ENCODE assay signal across 8 cellular contexts in genomic region chr2:71299507-71299906, GRCh38. TPM values are rescaled to one million over a fixed set of nuclear protein-coding genes. Genes with fewer than 3 reads are reported as not detected.
A peak's percentile ranks its signal among the peaks of the same experiment; 100 is the strongest.
DNase-seq lines count a peak whose midpoint lies in the region; ATAC-seq, FAIRE-seq and TF ChIP-seq lines count a peak whose summit lies in the region.

No MANE protein-coding gene starts in this region.

- H4K20me1 ChIP-seq in KMS-11 (ENCODE audit: insufficient read depth) (no peaks in the 10 kb centered on the region; the same call in 1 of the 2 replicates), HepG2 (ENCODE audit: insufficient read depth, low read length) (no peaks in the 10 kb centered on the region)

- no TSS peak for BruUV-seq in HepG2 (replicated peaks; lab: Mats Ljungman, UMichigan)

- TF ChIP-seq EP300 in HepG2 (IDR thresholded peaks at IDR 0.05; ENCODE audit: low read depth in 2 of 2, low read length in 2 of 2), result no peak
- TF ChIP-seq EP300 in HepG2 (CRISPR knock-in tag; IDR thresholded peaks at IDR 0.05; ENCODE audit: borderline replicate concordance), result no peak

- H3K4me2 ChIP-seq in KMS-11 (no peak overlapping the region), HepG2 (ENCODE audit: low read depth, low read length) (no peak overlapping the region)

- FAIRE-seq in HepG2 (lab: Jason Lieb, UNC), result no peak

- no peaks in the 10 kb centered on the region for H3K36me3 ChIP-seq in KMS-11 (ENCODE audit: insufficient read depth)
- no peaks in the 10 kb centered on the region for H3K36me3 ChIP-seq in HepG2 (replicated peaks in 1 of 2; ENCODE audit: control insufficient read depth in 1 of 2, insufficient read depth in 2 of 2, low read length in 2 of 2)

- intact Hi-C loops in HepG2 (cut with micrococcal nuclease; ENCODE audit: unreplicated experiment), result loop anchor here (1.0 kb wide), 1 partner anchor 211 kb away; no protein-coding TSS in a partner anchor

- H3K27ac ChIP-seq in KMS-11 (no peak overlapping the region), HepG2 (ENCODE audit: extremely low read length, insufficient read depth, low read length) (no peak overlapping the region)

- TF ChIP-seq CTCF in KMS-11 (conservative IDR thresholded peaks at IDR 0.05; ENCODE audit: low read depth, low read length) (peak; percentile 80), astrocyte of the spinal cord (IDR thresholded peaks at IDR 0.05; ENCODE audit: low read depth, low read length) (peak; percentile 71), HepG2 (CRISPR knock-in tag; IDR thresholded peaks at IDR 0.05) (peak; percentile 71)

- no peaks in the 10 kb centered on the region for H3K27me3 ChIP-seq in KMS-11 (ENCODE audit: insufficient read depth, low read depth)
- H3K27me3 ChIP-seq in HepG2 (ENCODE audit: control insufficient read depth in 1 of 2, insufficient read depth in 2 of 2, low read length in 2 of 2), result no peaks in the 10 kb centered on the region; a peak in 1 of 5 replicates

- peaks cover 19% of the 10 kb centered on the region; the same call in 1 of the 2 replicates for H3K79me2 ChIP-seq in KMS-11 (ENCODE audit: insufficient read depth, low read depth)
- H3K79me2 ChIP-seq in HepG2 (ENCODE audit: insufficient read depth, low read length), result no peaks in the 10 kb centered on the region

- no peaks in the 10 kb centered on the region for H3K4me1 ChIP-seq in KMS-11 (ENCODE audit: low read depth, poor library complexity, severe bottlenecking)
- no peaks in the 10 kb centered on the region for H3K4me1 ChIP-seq in HepG2 (ENCODE audit: insufficient read depth, low read length)

- H3K4me3 ChIP-seq in KMS-11 (IDR thresholded peaks at IDR 0.05; ENCODE audit: insufficient read depth, low read depth, low read length) (no peak overlapping the region), astrocyte of the spinal cord (ENCODE audit: low read depth, low read length) (no peak overlapping the region), HepG2 (replicated peaks in 1 of 3; ENCODE audit: insufficient read depth in 1 of 3, low read depth in 2 of 3, low read length in 3 of 3) (no peak overlapping the region)

- H2AFZ ChIP-seq in KMS-11 (ENCODE audit: low read depth), result no peak overlapping the region
- no peak overlapping the region for H2AFZ ChIP-seq in HepG2 (ENCODE audit: low read length)

- H3K9ac ChIP-seq in KMS-11 (no peak overlapping the region), HepG2 (ENCODE audit: insufficient read depth, low read depth, low read length) (no peak overlapping the region)

- peak; percentile 49; the same call in 1 of the 2 replicates for TF ChIP-seq RAD21 in HepG2 (CRISPR knock-in tag; IDR thresholded peaks at IDR 0.05)

- CTCF ChIA-PET in HepG2 (lab: Yijun Ruan, JAX; ENCODE audit: low intra/inter-chr PET ratio, low total read pairs), result interaction anchor here (1.3 to 3.7 kb wide), 3 partner anchors 32 to 211 kb away, joined by 3 to 80 read pairs (median 5); partner anchors contain the start of gene ZNF638

- no peak for ATAC-seq in HepG2
- no peak for ATAC-seq in HG03280 (IDR thresholded peaks at IDR 0.05; ENCODE audit: unreplicated experiment)
- ATAC-seq in HG02642 (IDR thresholded peaks at IDR 0.05; ENCODE audit: poor library complexity, unreplicated experiment), result no peak

- peak; percentile 10 for DNase-seq in NCI-H1105 treated with DMSO at 0.1 percent for 48 hours (lab: John Stamatoyannopoulos, UW)
- no peak for DNase-seq in NCI-H1105 (lab: John Stamatoyannopoulos, UW)
- DNase-seq in astrocyte of the spinal cord (ENCODE audit: low read depth, low spot score), result peak; percentile 55
- peak; percentile 40 for DNase-seq in HepG2 (ENCODE audit: low spot score)
- no peak for DNase-seq in OCI-M2 (lab: John Stamatoyannopoulos, UW; ENCODE audit: unreplicated experiment)

- in situ Hi-C loops in astrocyte of the spinal cord (cut with HindIII; ENCODE audit: low sequenced_read_pairs) (no loop called here), HepG2 (cut with HindIII; ENCODE audit: extremely low pct_ligation_motif_present, low pct_unique_long_range_greater_than_20kb) (no loop called here)

- POLR2A ChIA-PET in HepG2 (lab: Yijun Ruan, JAX), result interaction anchor here (1.3 to 1.5 kb wide), 3 partner anchors 32 to 214 kb away, joined by 3 to 11 read pairs (median 8); partner anchors contain the start of gene ZNF638

- 40% methylated on average over 2 of the region's 2 CpGs for WGBS in HepG2 (ENCODE audit: low lambda C conversion rate)

- no peak for TF ChIP-seq POLR2A in HepG2 (IDR thresholded peaks at IDR 0.05; ENCODE audit: insufficient read depth in 1 of 2, low read depth in 2 of 2, low read length in 2 of 2)

- H3K9me3 ChIP-seq in HepG2 (ENCODE audit: low read length), result no peaks in the 10 kb centered on the region

TF ChIP-seq in HepG2, 621 proteins besides CTCF, POLR2A, EP300 and RAD21 (continues in another document):
- TF ChIP-seq TAF15 (IDR thresholded peaks at IDR 0.05; ENCODE audit: low read depth, low read length, poor library complexity, severe bottlenecking), result no peak
- TF ChIP-seq ELF3 (CRISPR knock-in tag; IDR thresholded peaks at IDR 0.05), result 0 out of 2 replicates have a peak, but pooled peaks have one; percentile 12
- TF ChIP-seq SKIL (CRISPR knock-in tag; IDR thresholded peaks at IDR 0.05; ENCODE audit: borderline replicate concordance), result no peak
- no peak for TF ChIP-seq RFXAP (CRISPR knock-in tag; IDR thresholded peaks at IDR 0.05; ENCODE audit: borderline replicate concordance)
- peak; percentile 69 for TF ChIP-seq SMC3 (IDR thresholded peaks at IDR 0.05; ENCODE audit: low read length)
- TF ChIP-seq KDM6A (CRISPR knock-in tag; IDR thresholded peaks at IDR 0.05; ENCODE audit: low read depth), result no peak
- no peak for TF ChIP-seq ATF6 (CRISPR knock-in tag; conservative IDR thresholded peaks at IDR 0.05)
- TF ChIP-seq ZNF598 (CRISPR knock-in tag; IDR thresholded peaks at IDR 0.05; ENCODE audit: borderline replicate concordance), result no peak

RNA-seq across cellular contexts. Expression of gene ZNF638, which starts 32.1 kb away (rescaled TPM):
- total RNA-seq in HepG2 (2016; rRNA removed; fragmentation: Illumina TruSeq; extraction: Trizol), result 133 and 144 TPM in 2 replicates
- 144 and 165 TPM in 2 replicates for total RNA-seq in HepG2 (2016; cell fraction: cytosol; rRNA removed; fragmentation: Illumina TruSeq; extraction: Trizol; ENCODE audit: low read depth)
- 136 and 142 TPM in 2 replicates for total RNA-seq in HepG2 (2016; cell fraction: insoluble cytoplasmic fraction; rRNA removed; fragmentation: Illumina TruSeq; extraction: Trizol)
- 69.6 and 88.9 TPM in 2 replicates for total RNA-seq in HepG2 (2016; cell fraction: membrane; rRNA removed; fragmentation: Illumina TruSeq; extraction: Trizol)
- 338 and 339 TPM in 2 replicates for total RNA-seq in HepG2 (2016; cell fraction: nucleus; rRNA removed; fragmentation: Illumina TruSeq; extraction: Trizol)
- 79.8 and 92.7 TPM in 2 replicates for polyA plus RNA-seq in HepG2 (2011; rRNA removed)
- polyA plus RNA-seq in HepG2 (2011; cell fraction: cytosol; rRNA removed), result 30.4 and 44.2 TPM in 2 replicates
- 156 and 178 TPM in 2 replicates for polyA plus RNA-seq in HepG2 (2011; cell fraction: nucleus; rRNA removed)
- 94.6 and 110 TPM in 2 replicates for polyA plus RNA-seq in HepG2 (2012)
- 8.2 and 8.9 TPM in 2 replicates for polyA plus RNA-seq in HepG2 (2016; cell fraction: cytosol; fragmentation: Illumina TruSeq; extraction: Trizol; ENCODE audit: low read depth)
- polyA plus RNA-seq in HepG2 (2016; cell fraction: insoluble cytoplasmic fraction; fragmentation: Illumina TruSeq; extraction: Trizol; ENCODE audit: low read depth), result 88.5 and 93.4 TPM in 2 replicates
- 13.9 and 16.6 TPM in 2 replicates for polyA plus RNA-seq in HepG2 (2016; cell fraction: membrane; fragmentation: Illumina TruSeq; extraction: Trizol; ENCODE audit: low read depth)
- polyA plus RNA-seq in HepG2 (2016; cell fraction: nucleus; fragmentation: Illumina TruSeq; extraction: Trizol; ENCODE audit: insufficient read depth, low read depth), result 235 and 243 TPM in 2 replicates
- 88.0 and 129 TPM in 2 replicates for polyA minus RNA-seq in HepG2 (2011; rRNA and poly(A)+ RNA removed; ENCODE audit: low replicate concordance)
- polyA minus RNA-seq in HepG2 (2011; cell fraction: cytosol; rRNA and poly(A)+ RNA removed), result 77.1 and 94.9 TPM in 2 replicates
- 881 and 997 TPM in 2 replicates for polyA minus RNA-seq in HepG2 (2011; cell fraction: nucleus; rRNA and poly(A)+ RNA removed)

Comparison
In these comparisons a context has a peak if more than half of its experiments do, and no peak if none do; other contexts are left out.
1. DNase-seq: peak in NCI-H1105 treated with DMSO at 0.1 percent for 48 hours (single experiment), astrocyte of the spinal cord (single experiment) and HepG2 (single experiment); none in NCI-H1105 (single experiment) and OCI-M2 (single experiment).
2. Peak in every context shown above with its lines, with median percentiles within 50 percentile points of each other: CTCF ChIP-seq.